ENCODE assay signal across 9 cellular contexts in genomic region chr4:69617083-69617694, GRCh38. TPM values are rescaled to one million over a fixed set of nuclear protein-coding genes. Genes with fewer than 3 reads are reported as not detected.
DNase-seq lines count a peak whose midpoint lies in the region; ATAC-seq, FAIRE-seq and TF ChIP-seq lines count a peak whose summit lies in the region.
"Had no signal": no experiment of that assay in that cellular context is flagged by ENCODE, and none has a peak within 500 bp of the region (broad histone marks: within the 10 kb centered on the region; RNA-seq: fewer than 3 reads in every experiment).

No MANE protein-coding gene starts in this region.

- H3K4me1 ChIP-seq in pancreas, result no peaks in the 10 kb centered on the region
- no peaks in the 10 kb centered on the region for H3K4me1 ChIP-seq in left ventricle myocardium inferior
- H3K4me1 ChIP-seq: SJSA1 had no signal

- no peaks in the 10 kb centered on the region for H3K36me3 ChIP-seq in pancreas
- no peaks in the 10 kb centered on the region for H3K36me3 ChIP-seq in left ventricle myocardium inferior
- H3K36me3 ChIP-seq: SJSA1 had no signal

- FAIRE-seq in pancreas (lab: Jason Lieb, UNC), result peak; percentile 51

- ATAC-seq in pancreas (peak in 3 of 4 donors; percentile 55 to 56 (median 56)), GM19463 (IDR thresholded peaks at IDR 0.05; ENCODE audit: unreplicated experiment) (no peak)
- ATAC-seq in stimulated activated memory B cell treated with anti-CD40 and anti-IgM and Interleukin-4, amounts not matched to agents 10 μg/mL and 1 μg/mL and 100 μg/mL, for 72 hours, result no peak

- no peak overlapping the region for H3K4me3 Mint-ChIP-seq in stimulated activated memory B cell treated with anti-CD40 and anti-IgM and Interleukin-4, amounts not matched to agents 10 μg/mL and 1 μg/mL and 100 μg/mL, for 72 hours

- WGBS in pancreas, 2 donors, result 51 to 60% methylated on average over 6 of the region's 6 CpGs

- no peaks in the 10 kb centered on the region for H3K27me3 Mint-ChIP-seq in stimulated activated memory B cell treated with anti-CD40 and anti-IgM and Interleukin-4, amounts not matched to agents 10 μg/mL and 1 μg/mL and 100 μg/mL, for 72 hours

- H3K9me3 ChIP-seq in pancreas (no peaks in the 10 kb centered on the region), left ventricle myocardium inferior (replicated peaks) (peaks cover 24% of the 10 kb centered on the region)
- H3K9me3 ChIP-seq: SJSA1 had no signal

- peaks cover 9% of the 10 kb centered on the region for H3K9me3 Mint-ChIP-seq in stimulated activated memory B cell treated with anti-CD40 and anti-IgM and Interleukin-4, amounts not matched to agents 10 μg/mL and 1 μg/mL and 100 μg/mL, for 72 hours

- H3K27ac ChIP-seq in pancreas (no peak overlapping the region), left ventricle myocardium inferior (replicated peaks) (no peak overlapping the region)
- H3K27ac ChIP-seq: SJSA1 had no signal

- no peak for DNase-seq in GM13976 (ENCODE audit: low spot score)
- DNase-seq in NCI-H1105 treated with DMSO at 0.1 percent for 48 hours (lab: John Stamatoyannopoulos, UW), result peak; percentile 61
- peak; percentile 72 for DNase-seq in choroid plexus epithelial cell (ENCODE audit: low read depth)
- no peak for DNase-seq in pancreas
- DNase-seq in left ventricle myocardium inferior, result no peak

- in situ Hi-C loops in GM13976 (cut with MboI; ENCODE audit: low sequenced_read_pairs, unreplicated experiment), result no loop called here

- intact Hi-C loops in pancreas (cut with DNase I) (no loop called here), left ventricle myocardium inferior (cut with micrococcal nuclease) (no loop called here)

- peak; percentile 27 for TF ChIP-seq CTCF in GM13976 (IDR thresholded peaks at IDR 0.05; ENCODE audit: borderline replicate concordance, control extremely low read depth, extremely low read depth, insufficient read depth, missing control alignments)
- peak; percentile 68 for TF ChIP-seq CTCF in choroid plexus epithelial cell (conservative IDR thresholded peaks at IDR 0.05; ENCODE audit: low read depth, low read length)
- TF ChIP-seq CTCF in pancreas (IDR thresholded peaks at IDR 0.05), result no peak
- no peak for TF ChIP-seq CTCF in left ventricle myocardium inferior (IDR thresholded peaks at IDR 0.05; ENCODE audit: borderline replicate concordance)

- H3K27me3 ChIP-seq in pancreas (no peaks in the 10 kb centered on the region), left ventricle myocardium inferior (ENCODE audit: low read depth) (no peaks in the 10 kb centered on the region)

- no peaks in the 10 kb centered on the region for H3K36me3 Mint-ChIP-seq in stimulated activated memory B cell treated with anti-CD40 and anti-IgM and Interleukin-4, amounts not matched to agents 10 μg/mL and 1 μg/mL and 100 μg/mL, for 72 hours

- H3K27ac Mint-ChIP-seq in stimulated activated memory B cell treated with anti-CD40 and anti-IgM and Interleukin-4, amounts not matched to agents 10 μg/mL and 1 μg/mL and 100 μg/mL, for 72 hours, result no peak overlapping the region

- no peaks in the 10 kb centered on the region for H3K4me1 Mint-ChIP-seq in stimulated activated memory B cell treated with anti-CD40 and anti-IgM and Interleukin-4, amounts not matched to agents 10 μg/mL and 1 μg/mL and 100 μg/mL, for 72 hours

- H3K4me3 ChIP-seq in choroid plexus epithelial cell (ENCODE audit: low read depth, low read length) (no peak overlapping the region), pancreas (no peak overlapping the region), left ventricle myocardium inferior (no peak overlapping the region)
- H3K4me3 ChIP-seq: SJSA1 had no signal

RNA-seq across cellular contexts. Expression of gene UGT2A2, which starts 22.3 kb away (rescaled TPM):
- total RNA-seq in pancreas (not detected), left ventricle myocardium inferior (not detected)
- polyA plus RNA-seq in pancreas, result not detected
- total RNA-seq: mononuclear cell, SJSA1 had no signal

RNA-seq across cellular contexts. Expression of gene UGT2A1, which starts 35.9 kb away (rescaled TPM):
- total RNA-seq in pancreas (not detected), left ventricle myocardium inferior (not detected)
- polyA plus RNA-seq in pancreas, result not detected
- total RNA-seq: mononuclear cell, SJSA1 had no signal

Comparison
In these comparisons a context has a peak if more than half of its experiments do, and no peak if none do; other contexts are left out.
1. DNase-seq: peak in NCI-H1105 treated with DMSO at 0.1 percent for 48 hours (single experiment) and choroid plexus epithelial cell (single experiment); none in GM13976 (single experiment), pancreas (0 of 6) and left ventricle myocardium inferior (single experiment).
2. CTCF ChIP-seq: peak in GM13976 (single experiment) and choroid plexus epithelial cell (single experiment); none in pancreas (0 of 4) and left ventricle myocardium inferior (single experiment).
3. ATAC-seq: peak in pancreas (3 of 4); none in GM19463 (single experiment) and stimulated activated memory B cell treated with anti-CD40 and anti-IgM and Interleukin-4, amounts not matched to agents 10 μg/mL and 1 μg/mL and 100 μg/mL, for 72 hours (single experiment).